12 cellular contexts compared by ENCODE assay signal in the genomic region with DNA sequence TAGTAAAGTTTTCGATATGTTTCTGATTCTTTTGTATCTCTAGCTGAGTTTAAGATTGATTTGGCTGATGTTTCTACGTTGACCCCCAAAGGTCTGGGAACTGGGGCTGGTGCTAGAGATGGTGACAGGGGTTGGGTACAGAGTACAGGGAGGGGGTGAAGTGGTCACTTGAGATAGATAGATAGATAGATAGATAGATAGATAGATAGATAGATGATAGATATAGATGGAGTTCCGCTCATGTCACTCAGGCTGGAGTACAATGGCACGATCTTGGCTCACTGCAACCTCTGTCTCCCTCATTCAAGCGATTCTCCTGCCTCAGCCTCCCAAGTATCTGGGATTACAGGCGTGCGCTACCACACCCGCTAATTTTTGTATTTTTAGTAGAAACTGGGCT. TPM values are rescaled to one million over a fixed set of nuclear protein-coding genes. Genes with fewer than 3 reads are reported as not detected.
A peak's percentile ranks its signal among the peaks of the same experiment; 100 is the strongest.
DNase-seq lines count a peak whose midpoint lies in the region; ATAC-seq and TF ChIP-seq lines count a peak whose summit lies in the region.
"Had no signal": no experiment of that assay in that cellular context is flagged by ENCODE, and none has a peak within 500 bp of the region (broad histone marks: within the 10 kb centered on the region; RNA-seq: fewer than 3 reads in every experiment).

No MANE protein-coding gene starts in this region.

- no peak overlapping the region for H3K4me2 ChIP-seq in HCT116 (ENCODE audit: low read length)

- no peaks in the 10 kb centered on the region for H3K9me3 Mint-ChIP-seq in nephron progenitor cell

- TF ChIP-seq POLR2A in HCT116 (IDR thresholded peaks at IDR 0.05; ENCODE audit: borderline replicate concordance, extremely low read depth, insufficient read depth, insufficient read length) (no peak), adrenal gland (IDR thresholded peaks at IDR 0.05) (no peak), ovary (IDR thresholded peaks at IDR 0.05) (no peak)

- no TSS peak for BruUV-seq in HCT116 (replicated peaks; lab: Mats Ljungman, UMichigan)

- TF ChIP-seq RAD21 in HCT116 (IDR thresholded peaks at IDR 0.05; ENCODE audit: low read depth) = no peak

- RAD21 ChIA-PET in HCT116 (lab: Charles Lee; ENCODE audit: low non-redundant PET in 1 of 2, low total read pairs in 2 of 2, uncharacterized antibody in 2 of 2, unreplicated experiment in 2 of 2) = no interaction called here

- no peak overlapping the region for H3K4me3 ChIP-seq in HCT116 (replicated peaks in 1 of 2; ENCODE audit: low read depth in 1 of 2, low read length in 2 of 2)
- no peak overlapping the region for H3K4me3 ChIP-seq in adrenal gland
- H3K4me3 ChIP-seq in ovary = no peak overlapping the region

- H2AFZ ChIP-seq in HCT116 (ENCODE audit: low read depth, low read length, poor library complexity, severe bottlenecking) = no peak overlapping the region

- H3K4me3 Mint-ChIP-seq in nephron progenitor cell = no peak overlapping the region

- 93 to 98% (median 96%) methylated on average over 8 of the region's 8 CpGs for WGBS in adrenal gland, 4 donors
- WGBS in ovary, 3 donors = 89 to 92% (median 90%) methylated on average over 8 of the region's 8 CpGs

- peaks cover 20 to 33% of the 10 kb centered on the region in 2 experiments for H3K4me1 ChIP-seq in HCT116 (ENCODE audit: control insufficient read depth in 1 of 2, insufficient read depth in 2 of 2, low read length in 2 of 2)
- H3K4me1 ChIP-seq in adrenal gland (replicated peaks in 1 of 2) = peaks cover 34 to 39% of the 10 kb centered on the region in 2 donors
- peaks cover 13% of the 10 kb centered on the region for H3K4me1 ChIP-seq in ovary (ENCODE audit: insufficient read depth)

- no peak overlapping the region for H3K9ac ChIP-seq in HCT116 (ENCODE audit: low read length)

- H3K27ac Mint-ChIP-seq in nephron progenitor cell = peak overlapping the region; percentile 91

- POLR2A ChIA-PET in HCT116 (lab: Charles Lee) = no interaction called here

- H3K9me2 ChIP-seq in HCT116 (ENCODE audit: insufficient read depth) = no peaks in the 10 kb centered on the region

- DNase-seq in HCT116 (ENCODE audit: low read depth, low spot score) = no peak
- no peak for DNase-seq in adrenal gland
- DNase-seq in nephron progenitor cell = no peak
- DNase-seq in ovary = no peak
- DNase-seq in NAMALWA (ENCODE audit: low spot score) = no peak
- DNase-seq in hepatic stellate cell (ENCODE audit: low spot score) = no peak
- DNase-seq in NOMO-1 treated with DMSO at 0.1 percent for 48 hours (lab: John Stamatoyannopoulos, UW; ENCODE audit: unreplicated experiment) = no peak
- DNase-seq: foreskin keratinocyte, NCI-H2081 treated with DMSO at 0.1 percent for 48 hours, nucleus accumbens had no signal

- peak overlapping the region; percentile 98 for H3K27ac ChIP-seq in 22Rv1
- peak overlapping the region; percentile 97; the same call in 1 of the 2 replicates for H3K27ac ChIP-seq in HCT116 (ENCODE audit: low read depth, low read length)
- peak overlapping the region; percentile 66 to 99 (median 90) for H3K27ac ChIP-seq in adrenal gland
- H3K27ac ChIP-seq in ovary = no peak overlapping the region
- H3K27ac ChIP-seq: foreskin keratinocyte had no signal

- intact Hi-C loops in HCT116 (cut with micrococcal nuclease) (no loop called here), adrenal gland (cut with DNase I) (no loop called here), ovary (cut with DNase I) (loop anchor here in 1 of 4 donors (5.0 to 10.0 kb wide), 3 partner anchors 41 to 282 kb away; partner anchors contain the start of genes MYL11, SRCAP, TBC1D10B and ZNF785)

- CTCF ChIA-PET in HCT116 (lab: Charles Lee) = no interaction called here

- H3K9me3 ChIP-seq in HCT116 (ENCODE audit: control insufficient read depth in 1 of 2, insufficient read depth in 1 of 2, low read depth in 1 of 2, low read length in 2 of 2) = no peaks in the 10 kb centered on the region
- H3K9me3 ChIP-seq in adrenal gland (replicated peaks in 1 of 3) = no peaks in the 10 kb centered on the region
- H3K9me3 ChIP-seq in ovary = no peaks in the 10 kb centered on the region

- H3K36me3 ChIP-seq in HCT116 (ENCODE audit: control insufficient read depth in 1 of 2, insufficient read depth in 2 of 2, low read length in 2 of 2) (peaks cover 10 to 25% of the 10 kb centered on the region in 2 experiments), adrenal gland (replicated peaks in 1 of 2) (peaks cover 0 to 54% of the 10 kb centered on the region in 2 donors), ovary (no peaks in the 10 kb centered on the region)

- peaks cover 33% of the 10 kb centered on the region for H3K79me2 ChIP-seq in HCT116 (ENCODE audit: insufficient read depth, low read length)

- no peaks in the 10 kb centered on the region for H4K20me1 ChIP-seq in HCT116 (ENCODE audit: insufficient read depth)

- H3K4me1 Mint-ChIP-seq in nephron progenitor cell = peaks cover 40% of the 10 kb centered on the region

- TF ChIP-seq EP300 in ovary (IDR thresholded peaks at IDR 0.05) = no peak

- H3K27me3 ChIP-seq in HCT116 (ENCODE audit: insufficient read depth, low read length) (no peaks in the 10 kb centered on the region), adrenal gland (no peaks in the 10 kb centered on the region), ovary (no peaks in the 10 kb centered on the region)
- H3K27me3 ChIP-seq: foreskin keratinocyte had no signal

- ATAC-seq in HCT116 = no peak
- ATAC-seq: foreskin keratinocyte, SK-N-SH treated with all-trans-retinoic acid at 6 μM for 48 hours had no signal

- no peak for TF ChIP-seq CTCF in 22Rv1 (IDR thresholded peaks at IDR 0.05)
- no peak for TF ChIP-seq CTCF in HCT116 (IDR thresholded peaks at IDR 0.05 in 2 of 3, conservative IDR thresholded peaks at IDR 0.05 in 1 of 3; ENCODE audit: borderline replicate concordance in 1 of 3, insufficient read depth in 1 of 3, low read depth in 2 of 3, low read length in 2 of 3)
- no peak for TF ChIP-seq CTCF in adrenal gland (IDR thresholded peaks at IDR 0.05)
- no peak for TF ChIP-seq CTCF in nephron progenitor cell (IDR thresholded peaks at IDR 0.05)
- TF ChIP-seq CTCF in ovary (IDR thresholded peaks at IDR 0.05) = no peak

- H3K36me3 Mint-ChIP-seq in nephron progenitor cell (ENCODE audit: low read depth) = peaks cover 30% of the 10 kb centered on the region

- H3K27me3 Mint-ChIP-seq in nephron progenitor cell (ENCODE audit: low read depth, poor library complexity) = peaks cover 2% of the 10 kb centered on the region

TF ChIP-seq in HCT116, 20 proteins besides CTCF, POLR2A, EP300 and RAD21 (continues in another document):
- no peak for TF ChIP-seq CEBPB (IDR thresholded peaks at IDR 0.05; ENCODE audit: low read depth)
- TF ChIP-seq, protein P1, sequence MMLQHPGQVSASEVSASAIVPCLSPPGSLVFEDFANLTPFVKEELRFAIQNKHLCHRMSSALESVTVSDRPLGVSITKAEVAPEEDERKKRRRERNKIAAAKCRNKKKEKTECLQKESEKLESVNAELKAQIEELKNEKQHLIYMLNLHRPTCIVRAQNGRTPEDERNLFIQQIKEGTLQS (IDR thresholded peaks at IDR 0.05) = no peak
- TF ChIP-seq POLR2AphosphoS5 (IDR thresholded peaks at IDR 0.05; ENCODE audit: low read depth, low read length) = no peak
- TF ChIP-seq, protein P2, sequence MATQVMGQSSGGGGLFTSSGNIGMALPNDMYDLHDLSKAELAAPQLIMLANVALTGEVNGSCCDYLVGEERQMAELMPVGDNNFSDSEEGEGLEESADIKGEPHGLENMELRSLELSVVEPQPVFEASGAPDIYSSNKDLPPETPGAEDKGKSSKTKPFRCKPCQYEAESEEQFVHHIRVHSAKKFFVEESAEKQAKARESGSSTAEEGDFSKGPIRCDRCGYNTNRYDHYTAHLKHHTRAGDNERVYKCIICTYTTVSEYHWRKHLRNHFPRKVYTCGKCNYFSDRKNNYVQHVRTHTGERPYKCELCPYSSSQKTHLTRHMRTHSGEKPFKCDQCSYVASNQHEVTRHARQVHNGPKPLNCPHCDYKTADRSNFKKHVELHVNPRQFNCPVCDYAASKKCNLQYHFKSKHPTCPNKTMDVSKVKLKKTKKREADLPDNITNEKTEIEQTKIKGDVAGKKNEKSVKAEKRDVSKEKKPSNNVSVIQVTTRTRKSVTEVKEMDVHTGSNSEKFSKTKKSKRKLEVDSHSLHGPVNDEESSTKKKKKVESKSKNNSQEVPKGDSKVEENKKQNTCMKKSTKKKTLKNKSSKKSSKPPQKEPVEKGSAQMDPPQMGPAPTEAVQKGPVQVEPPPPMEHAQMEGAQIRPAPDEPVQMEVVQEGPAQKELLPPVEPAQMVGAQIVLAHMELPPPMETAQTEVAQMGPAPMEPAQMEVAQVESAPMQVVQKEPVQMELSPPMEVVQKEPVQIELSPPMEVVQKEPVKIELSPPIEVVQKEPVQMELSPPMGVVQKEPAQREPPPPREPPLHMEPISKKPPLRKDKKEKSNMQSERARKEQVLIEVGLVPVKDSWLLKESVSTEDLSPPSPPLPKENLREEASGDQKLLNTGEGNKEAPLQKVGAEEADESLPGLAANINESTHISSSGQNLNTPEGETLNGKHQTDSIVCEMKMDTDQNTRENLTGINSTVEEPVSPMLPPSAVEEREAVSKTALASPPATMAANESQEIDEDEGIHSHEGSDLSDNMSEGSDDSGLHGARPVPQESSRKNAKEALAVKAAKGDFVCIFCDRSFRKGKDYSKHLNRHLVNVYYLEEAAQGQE (IDR thresholded peaks at IDR 0.05; ENCODE audit: low read depth) = no peak
- TF ChIP-seq YY1 (IDR thresholded peaks at IDR 0.05; ENCODE audit: extremely low read depth, insufficient replicate concordance, low read depth, low read length) = no peak

RNA-seq across cellular contexts. Expression of gene FBRS, which starts 1.8 kb away (rescaled TPM):
- 65.3 TPM for total RNA-seq in HCT116 (2021; ENCODE audit: unreplicated experiment)
- polyA plus RNA-seq in HCT116 (2012) = 37.2 and 42.7 TPM in 2 replicates
- 10 to 100 TPM; 20.4 to 84.0 (median 46.8) TPM for total RNA-seq in adrenal gland
- 100 to 1,000 TPM in 1 of 3 donors, 10 to 100 TPM in 2; 18.3 to 186 (median 82.9) TPM for polyA plus RNA-seq in adrenal gland
- 10 to 100 TPM; 22.5 to 75.6 (median 63.0) TPM for total RNA-seq in ovary
- polyA plus RNA-seq in ovary = 10 to 100 TPM; 15.6 to 45.6 TPM

RNA-seq across cellular contexts. Expression of gene PRR14, which starts 5.6 kb away (rescaled TPM):
- total RNA-seq in HCT116 (2021; ENCODE audit: unreplicated experiment) = 56.2 TPM
- polyA plus RNA-seq in HCT116 (2012) = 28.8 and 39.7 TPM in 2 replicates
- total RNA-seq in adrenal gland = 10 to 100 TPM in 7 of 8 donors, 1 to 10 TPM in 1; 10.0 to 70.4 (median 39.3) TPM
- 100 to 1,000 TPM in 2 of 3 donors, 10 to 100 TPM in 1; 29.8 to 204 (median 114) TPM for polyA plus RNA-seq in adrenal gland
- 10 to 100 TPM; 20.6 to 76.2 (median 50.3) TPM for total RNA-seq in ovary
- 10 to 100 TPM; 37.1 to 52.4 TPM for polyA plus RNA-seq in ovary

RNA-seq across cellular contexts. Expression of gene SRCAP, which starts 42.6 kb away (rescaled TPM):
- total RNA-seq in HCT116 (2021; ENCODE audit: unreplicated experiment) = 59.6 TPM
- polyA plus RNA-seq in HCT116 (2012) = 21.9 and 22.7 TPM in 2 replicates
- 10 to 100 TPM; 22.5 to 82.4 (median 50.6) TPM for total RNA-seq in adrenal gland
- 10 to 100 TPM in 2 of 3 donors, 1 to 10 TPM in 1; 3.7 to 48.1 (median 19.7) TPM for polyA plus RNA-seq in adrenal gland
- total RNA-seq in ovary = 10 to 100 TPM; 11.4 to 73.1 (median 55.1) TPM
- 10 to 100 TPM; 13.5 to 20.9 TPM for polyA plus RNA-seq in ovary

RNA-seq across cellular contexts. Expression of gene ZNF689, which starts 46.2 kb away (rescaled TPM):
- total RNA-seq in HCT116 (2021; ENCODE audit: unreplicated experiment) (10.3 TPM), adrenal gland (10 to 100 TPM in 4 of 8 donors, 1 to 10 TPM in 4; 7.9 to 12.9 (median 10.1) TPM), ovary (10 to 100 TPM in 5 of 7 donors, 1 to 10 TPM in 2; 6.2 to 13.2 (median 11.6) TPM)
- 6.1 and 7.3 TPM in 2 replicates for polyA plus RNA-seq in HCT116 (2012)
- polyA plus RNA-seq in adrenal gland (1 to 10 TPM; 2.9 to 6.4 (median 3.2) TPM), ovary (1 to 10 TPM; 6.9 to 8.8 TPM)

Comparison
In these comparisons a context has a peak if more than half of its experiments do, and no peak if none do; other contexts are left out.
1. H3K27ac ChIP-seq: peak in 22Rv1 (single experiment), HCT116 (single experiment) and adrenal gland (5 of 5); none in ovary (0 of 2).